In the genomic region with DNA sequence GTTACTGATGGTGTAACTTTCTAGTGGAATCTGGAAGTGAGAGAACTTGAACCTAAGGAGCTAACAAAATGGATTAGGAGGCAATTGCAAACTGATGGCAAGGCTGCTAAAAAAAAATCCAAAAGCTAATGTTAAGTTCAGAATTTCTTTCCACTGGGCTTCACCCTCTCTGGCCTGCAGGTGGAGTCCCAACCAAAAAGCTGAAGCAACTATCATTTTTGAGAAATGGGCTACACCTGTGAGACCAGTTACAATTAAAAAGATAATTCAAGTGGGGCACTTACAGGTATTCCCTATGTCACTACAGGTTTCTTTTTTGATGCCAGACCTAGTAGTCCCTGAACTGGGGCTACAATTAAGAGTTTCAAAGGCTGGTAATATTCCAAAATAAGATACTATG, we compare ENCODE assay signal across 8 cellular contexts.
A peak's percentile ranks its signal among the peaks of the same experiment; 100 is the strongest.
DNase-seq lines count a peak whose midpoint lies in the region; ATAC-seq and TF ChIP-seq lines count a peak whose summit lies in the region.

No MANE protein-coding gene starts in this region.

- DNase-seq in CD14-positive monocyte (ENCODE audit: low spot score), result no peak
- peak; percentile 11 for DNase-seq in GM20000 (ENCODE audit: low spot score)
- peak; percentile 38 for DNase-seq in SK-MEL-5 (ENCODE audit: low read depth, low spot score)
- peak; percentile 45 for DNase-seq in iPS-NIHi7 (ENCODE audit: extremely low spot score)
- DNase-seq in mesothelial cell of epicardium (ENCODE audit: low spot score in 2 of 2, unreplicated experiment in 2 of 2), result no peak
- no peak for DNase-seq in effector CD8-positive, alpha-beta T cell (lab: John Stamatoyannopoulos, UW)
- DNase-seq in mesenteric fat pad (ENCODE audit: low spot score), result no peak

- H3K27ac Mint-ChIP-seq in CD14-positive monocyte (no peak overlapping the region), mesothelial cell of epicardium (no peak overlapping the region)

- H3K9me3 Mint-ChIP-seq in CD14-positive monocyte (no peaks in the 10 kb centered on the region), mesothelial cell of epicardium (peaks cover 14% of the 10 kb centered on the region)

- intact Hi-C loops in CD14-positive monocyte (cut with micrococcal nuclease), result no loop called here

- no peak for ATAC-seq in GM21786 (IDR thresholded peaks at IDR 0.05; ENCODE audit: unreplicated experiment)

- TF ChIP-seq CTCF in CD14-positive monocyte (IDR thresholded peaks at IDR 0.05) (peak; percentile 28), GM20000 (IDR thresholded peaks at IDR 0.05; ENCODE audit: extremely low read depth, missing control alignments) (no peak), mesothelial cell of epicardium (IDR thresholded peaks at IDR 0.05; ENCODE audit: unreplicated experiment) (no peak)

- H3K36me3 Mint-ChIP-seq in CD14-positive monocyte, result no peaks in the 10 kb centered on the region
- H3K36me3 Mint-ChIP-seq in mesothelial cell of epicardium, result no peaks in the 10 kb centered on the region

- in situ Hi-C loops in SK-MEL-5 (cut with HindIII; ENCODE audit: low pct_unique_long_range_greater_than_20kb, low sequenced_read_pairs), result no loop called here

- peaks cover 0 to 4% (median 3%) of the 10 kb centered on the region in 3 donors for H3K27me3 Mint-ChIP-seq in CD14-positive monocyte (ENCODE audit: low read depth in 3 of 3)
- H3K27me3 Mint-ChIP-seq in mesothelial cell of epicardium (ENCODE audit: low read depth), result no peaks in the 10 kb centered on the region

- peaks cover 4% of the 10 kb centered on the region for H3K4me1 Mint-ChIP-seq in CD14-positive monocyte
- peaks cover 13% of the 10 kb centered on the region for H3K4me1 Mint-ChIP-seq in mesothelial cell of epicardium

- H3K4me3 Mint-ChIP-seq in CD14-positive monocyte, result no peak overlapping the region
- H3K4me3 Mint-ChIP-seq in mesothelial cell of epicardium, result no peak overlapping the region

Comparison
In these comparisons a context has a peak if more than half of its experiments do, and no peak if none do; other contexts are left out.
1. DNase-seq: peak in GM20000 (single experiment), SK-MEL-5 (single experiment) and iPS-NIHi7 (single experiment); none in CD14-positive monocyte (single experiment), mesothelial cell of epicardium (0 of 2), effector CD8-positive, alpha-beta T cell (single experiment) and mesenteric fat pad (single experiment).